27 cellular contexts compared by ENCODE assay signal in the genomic region with DNA sequence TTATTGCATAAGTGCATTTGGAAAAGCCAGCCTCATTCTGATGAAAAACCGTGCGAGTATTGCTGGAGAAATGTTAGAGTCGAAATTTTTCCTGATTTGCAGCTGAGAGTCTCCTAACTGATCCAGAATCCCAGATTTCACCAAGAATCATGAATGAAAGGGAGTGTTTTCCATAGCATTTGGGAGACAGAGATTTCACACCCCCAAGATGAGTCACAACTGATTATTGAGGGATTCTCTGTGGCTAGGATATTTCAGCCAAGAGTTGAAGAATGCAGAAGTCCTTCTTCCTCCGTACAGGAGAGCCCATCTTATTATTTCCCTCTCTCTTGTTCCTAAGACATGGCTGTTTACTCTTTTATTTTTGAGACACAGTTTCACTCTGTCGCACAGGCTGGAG.
DNase-seq lines count a peak whose midpoint lies in the region; ATAC-seq, FAIRE-seq and TF ChIP-seq lines count a peak whose summit lies in the region.
"Had no signal": no experiment of that assay in that cellular context is flagged by ENCODE, and none has a peak within 500 bp of the region (broad histone marks: within the 10 kb centered on the region; RNA-seq: fewer than 3 reads in every experiment).

No MANE protein-coding gene starts in this region.

- H3K4me1 ChIP-seq in astrocyte (ENCODE audit: insufficient read depth, low read length) = no peaks in the 10 kb centered on the region
- H3K4me1 ChIP-seq: parathyroid adenoma, right lobe of liver had no signal

- CTCF ChIA-PET in activated CD4-positive, alpha-beta T cell treated with anti-CD3 and anti-CD28 coated beads, Interleukin-2, amount 10 ng/mL, durations not matched to agents 7 days and 5 days (lab: Charles Lee) = no interaction called here

- peak; percentile 53 for DNase-seq in AG08395 (ENCODE audit: low spot score)
- DNase-seq in HS-5 (ENCODE audit: low read depth) = peak; percentile 56
- DNase-seq in astrocyte (ENCODE audit: low read depth) = peak; percentile 69
- peak; percentile 5 for DNase-seq in inferior parietal cortex (ENCODE audit: extremely low spot score)
- no peak for DNase-seq in T-helper 2 cell treated with Interferon-gamma antibody and Interleukin-4, amounts not matched to agents 5 μg/mL and 100 μg/mL, for 36 hours (ENCODE audit: low spot score)
- no peak for DNase-seq in medulla oblongata (ENCODE audit: extremely low spot score)
- no peak for DNase-seq in activated CD4-positive, alpha-beta T cell treated with anti-CD3 and anti-CD28 coated beads, Interleukin-2, amount 10 ng/mL, durations not matched to agents 7 days and 5 days
- DNase-seq: activated CD4-positive, alpha-beta T cell treated with anti-CD3 and anti-CD28 coated beads for 1 hour; activated naive CD4-positive, alpha-beta T cell treated with anti-CD3 and anti-CD28 coated beads, Interleukin-2, amount 50 U/mL, for 16 hours; activated T-cell treated with anti-CD3 and anti-CD28 coated beads, Interleukin-2, amount 50 U/mL, for 72 hours; effector CD8-positive, alpha-beta T cell; left colon; natural killer cell; NCI-H1092 treated with DMSO at 0.1 percent for 48 hours; NCI-H2029; NCI-H446; OCI-M1; right lobe of liver; SHP77; stimulated activated CD4-positive, alpha-beta T cell treated with anti-CD3 and anti-CD28 coated beads, Interleukin-15, amount 100 ng/mL, for 24 hours; stimulated activated CD8-positive, alpha-beta memory T cell treated with anti-CD3 and anti-CD28 coated beads, Interleukin-4, amount 100 ng/mL, for 48 hours; substantia nigra; T-cell had no signal

- no peaks in the 10 kb centered on the region for H3K9me3 Mint-ChIP-seq in astrocyte (ENCODE audit: unreplicated experiment)
- H3K9me3 Mint-ChIP-seq in T-helper 2 cell treated with Interferon-gamma antibody and Interleukin-4, amounts not matched to agents 5 μg/mL and 100 μg/mL, for 36 hours = no peaks in the 10 kb centered on the region
- H3K9me3 Mint-ChIP-seq in activated CD4-positive, alpha-beta T cell treated with anti-CD3 and anti-CD28 coated beads, Interleukin-2, amount 10 ng/mL, durations not matched to agents 7 days and 5 days = no peaks in the 10 kb centered on the region
- H3K9me3 Mint-ChIP-seq: activated T-cell treated with anti-CD3 and anti-CD28 coated beads, Interleukin-2, amount 50 U/mL, for 72 hours; CD14-positive monocyte; natural killer cell; T-cell had no signal

- no peak for TF ChIP-seq CTCF in astrocyte (IDR thresholded peaks at IDR 0.05; ENCODE audit: insufficient read depth, low read depth, low read length)

- POLR2A ChIA-PET in activated CD4-positive, alpha-beta T cell treated with anti-CD3 and anti-CD28 coated beads, Interleukin-2, amount 10 ng/mL, durations not matched to agents 7 days and 5 days (lab: Charles Lee) = no interaction called here

- H3K27ac ChIP-seq in astrocyte (ENCODE audit: low read depth, low read length) = no peak overlapping the region
- H3K27ac ChIP-seq: parathyroid adenoma, right lobe of liver had no signal

- no peak overlapping the region for H3K4me3 Mint-ChIP-seq in astrocyte (ENCODE audit: unreplicated experiment)
- no peak overlapping the region for H3K4me3 Mint-ChIP-seq in T-helper 2 cell treated with Interferon-gamma antibody and Interleukin-4, amounts not matched to agents 5 μg/mL and 100 μg/mL, for 36 hours
- no peak overlapping the region for H3K4me3 Mint-ChIP-seq in activated CD4-positive, alpha-beta T cell treated with anti-CD3 and anti-CD28 coated beads, Interleukin-2, amount 10 ng/mL, durations not matched to agents 7 days and 5 days
- H3K4me3 Mint-ChIP-seq: activated T-cell treated with anti-CD3 and anti-CD28 coated beads, Interleukin-2, amount 50 U/mL, for 72 hours; CD14-positive monocyte; natural killer cell; T-cell had no signal

- no peaks in the 10 kb centered on the region for H3K36me3 ChIP-seq in astrocyte (ENCODE audit: insufficient read depth, low read length)
- H3K36me3 ChIP-seq: right lobe of liver had no signal

- H3K4me1 Mint-ChIP-seq in astrocyte (ENCODE audit: low read depth, unreplicated experiment) = peaks cover 6% of the 10 kb centered on the region
- H3K4me1 Mint-ChIP-seq in T-helper 2 cell treated with Interferon-gamma antibody and Interleukin-4, amounts not matched to agents 5 μg/mL and 100 μg/mL, for 36 hours (ENCODE audit: low read depth) = no peaks in the 10 kb centered on the region
- no peaks in the 10 kb centered on the region for H3K4me1 Mint-ChIP-seq in activated CD4-positive, alpha-beta T cell treated with anti-CD3 and anti-CD28 coated beads, Interleukin-2, amount 10 ng/mL, durations not matched to agents 7 days and 5 days
- H3K4me1 Mint-ChIP-seq: CD14-positive monocyte, natural killer cell, T-cell had no signal

- no peak for ATAC-seq in GM19324 (IDR thresholded peaks at IDR 0.05; ENCODE audit: low FRiP score, unreplicated experiment)
- ATAC-seq: activated T-cell treated with anti-CD3 and anti-CD28 coated beads, Interleukin-2, amount 50 U/mL, for 72 hours; left colon; natural killer cell; right lobe of liver; T-cell had no signal

- H2AFZ ChIP-seq in astrocyte (ENCODE audit: low read depth, low read length) = no peak overlapping the region
- H2AFZ ChIP-seq: parathyroid adenoma had no signal

- no peak overlapping the region for H3K4me2 ChIP-seq in astrocyte (ENCODE audit: low read length)

- no peaks in the 10 kb centered on the region for H3K27me3 Mint-ChIP-seq in astrocyte (ENCODE audit: low read depth, unreplicated experiment)
- no peaks in the 10 kb centered on the region for H3K27me3 Mint-ChIP-seq in T-helper 2 cell treated with Interferon-gamma antibody and Interleukin-4, amounts not matched to agents 5 μg/mL and 100 μg/mL, for 36 hours (ENCODE audit: low read depth)
- no peaks in the 10 kb centered on the region for H3K27me3 Mint-ChIP-seq in activated CD4-positive, alpha-beta T cell treated with anti-CD3 and anti-CD28 coated beads, Interleukin-2, amount 10 ng/mL, durations not matched to agents 7 days and 5 days

- no peaks in the 10 kb centered on the region for H3K9me3 ChIP-seq in astrocyte (ENCODE audit: insufficient read depth, low read depth, low read length)
- H3K9me3 ChIP-seq: right lobe of liver had no signal

- H3K79me2 ChIP-seq in astrocyte (ENCODE audit: insufficient read depth, low read length) = no peaks in the 10 kb centered on the region
- H3K79me2 ChIP-seq: parathyroid adenoma had no signal

- H4K20me1 ChIP-seq in astrocyte (ENCODE audit: insufficient read depth, low read length) = no peaks in the 10 kb centered on the region

- H3K36me3 Mint-ChIP-seq in astrocyte (ENCODE audit: low read depth, unreplicated experiment) = no peaks in the 10 kb centered on the region
- no peaks in the 10 kb centered on the region for H3K36me3 Mint-ChIP-seq in T-helper 2 cell treated with Interferon-gamma antibody and Interleukin-4, amounts not matched to agents 5 μg/mL and 100 μg/mL, for 36 hours (ENCODE audit: low read depth)
- no peaks in the 10 kb centered on the region for H3K36me3 Mint-ChIP-seq in activated CD4-positive, alpha-beta T cell treated with anti-CD3 and anti-CD28 coated beads, Interleukin-2, amount 10 ng/mL, durations not matched to agents 7 days and 5 days (ENCODE audit: low read depth)
- H3K36me3 Mint-ChIP-seq: CD14-positive monocyte, natural killer cell, T-cell had no signal

- peak; percentile 52 for FAIRE-seq in astrocyte (lab: Jason Lieb, UNC)
- FAIRE-seq: GM18507 had no signal

- H3K27ac Mint-ChIP-seq in astrocyte (ENCODE audit: unreplicated experiment) = no peak overlapping the region
- H3K27ac Mint-ChIP-seq in T-helper 2 cell treated with Interferon-gamma antibody and Interleukin-4, amounts not matched to agents 5 μg/mL and 100 μg/mL, for 36 hours = no peak overlapping the region
- no peak overlapping the region for H3K27ac Mint-ChIP-seq in activated CD4-positive, alpha-beta T cell treated with anti-CD3 and anti-CD28 coated beads, Interleukin-2, amount 10 ng/mL, durations not matched to agents 7 days and 5 days
- H3K27ac Mint-ChIP-seq: activated T-cell treated with anti-CD3 and anti-CD28 coated beads, Interleukin-2, amount 50 U/mL, for 72 hours; CD14-positive monocyte; natural killer cell; T-cell had no signal

- H3K27me3 ChIP-seq in astrocyte (ENCODE audit: insufficient read depth, low read length) = no peaks in the 10 kb centered on the region
- H3K27me3 ChIP-seq: right lobe of liver had no signal

- H3K4me3 ChIP-seq in astrocyte (ENCODE audit: insufficient read depth, low read depth, low read length) = no peak overlapping the region
- H3K4me3 ChIP-seq: right lobe of liver had no signal

- H3K9ac ChIP-seq in astrocyte (ENCODE audit: low read length) = no peak overlapping the region
- H3K9ac ChIP-seq: parathyroid adenoma had no signal

Comparison
In these comparisons a context has a peak if more than half of its experiments do, and no peak if none do; other contexts are left out.
1. DNase-seq: peak in AG08395 (single experiment), HS-5 (single experiment), astrocyte (single experiment) and inferior parietal cortex (single experiment); none in T-helper 2 cell treated with Interferon-gamma antibody and Interleukin-4, amounts not matched to agents 5 μg/mL and 100 μg/mL, for 36 hours (single experiment), medulla oblongata (single experiment) and activated CD4-positive, alpha-beta T cell treated with anti-CD3 and anti-CD28 coated beads, Interleukin-2, amount 10 ng/mL, durations not matched to agents 7 days and 5 days (single experiment).